In genomic region chr11:125372911-125373310, GRCh38 we compare ENCODE assay signal across 18 cellular contexts.
A peak's percentile ranks its signal among the peaks of the same experiment; 100 is the strongest.
DNase-seq lines count a peak whose midpoint lies in the region; ATAC-seq and TF ChIP-seq lines count a peak whose summit lies in the region.
"Had no signal": no experiment of that assay in that cellular context is flagged by ENCODE, and none has a peak within 500 bp of the region (broad histone marks: within the 10 kb centered on the region; RNA-seq: fewer than 3 reads in every experiment).

No MANE protein-coding gene starts in this region.

- in situ Hi-C loops in gastrocnemius medialis (cut with MboI; ENCODE audit: low sequenced_read_pairs in 4 of 4) = no loop called here

- no peak overlapping the region for H3K4me3 Mint-ChIP-seq in activated CD4-positive, alpha-beta memory T cell treated with anti-CD3 and anti-CD28 coated beads for 36 hours
- H3K4me3 Mint-ChIP-seq: CD4-positive, alpha-beta memory T cell had no signal

- TF ChIP-seq CTCF in right atrium auricular region (IDR thresholded peaks at IDR 0.05) (no peak), lung (IDR thresholded peaks at IDR 0.05; ENCODE audit: control extremely low read depth, extremely low read depth) (no peak), gastrocnemius medialis (IDR thresholded peaks at IDR 0.05 in 4 of 5, conservative IDR thresholded peaks at IDR 0.05 in 1 of 5) (no peak)

- H3K9me3 ChIP-seq in right atrium auricular region = no peaks in the 10 kb centered on the region
- no peaks in the 10 kb centered on the region for H3K9me3 ChIP-seq in lung (ENCODE audit: control insufficient read depth in 2 of 2, insufficient read depth in 1 of 2, low read length in 1 of 2)
- no peaks in the 10 kb centered on the region for H3K9me3 ChIP-seq in gastrocnemius medialis

- ATAC-seq in Right ventricle myocardium inferior (no peak), lung (ENCODE audit: insufficient read depth, low FRiP score) (no peak), gastrocnemius medialis (peak; percentile 54 to 62), GM19467 (IDR thresholded peaks at IDR 0.05; ENCODE audit: unreplicated experiment) (no peak)
- ATAC-seq: K562 had no signal

- DNase-seq in right atrium auricular region (ENCODE audit: low spot score) = no peak
- no peak for DNase-seq in Right ventricle myocardium inferior (ENCODE audit: missing footprints)
- no peak for DNase-seq in lung (ENCODE audit: low spot score)
- peak in 1 of 2 donors; percentile 51 for DNase-seq in gastrocnemius medialis
- no peak for DNase-seq in NCI-H748 (lab: John Stamatoyannopoulos, UW; ENCODE audit: unreplicated experiment)
- DNase-seq in activated CD4-positive, alpha-beta memory T cell treated with anti-CD3 and anti-CD28 coated beads for 36 hours = no peak
- no peak for DNase-seq in GM19238 (ENCODE audit: insufficient read length, low spot score)
- DNase-seq: Calu3; CD4-positive, alpha-beta memory T cell; DMS53; MV-4-11; NCI-H1417; NCI-H1930; NCI-H69; NK-92 treated with Interleukin-12 subunit alpha and Interleukin-12 subunit beta, amount 100 ng/mL, for 24 hours; OCI-M1 had no signal

- H3K4me1 Mint-ChIP-seq in activated CD4-positive, alpha-beta memory T cell treated with anti-CD3 and anti-CD28 coated beads for 36 hours (ENCODE audit: low read depth) = no peaks in the 10 kb centered on the region

- H3K27me3 ChIP-seq in right atrium auricular region (no peaks in the 10 kb centered on the region), lung (ENCODE audit: control insufficient read depth, insufficient read depth) (no peaks in the 10 kb centered on the region), gastrocnemius medialis (no peaks in the 10 kb centered on the region)

- intact Hi-C loops in Right ventricle myocardium inferior (cut with DNase I) = no loop called here
- intact Hi-C loops in gastrocnemius medialis (cut with DNase I; ENCODE audit: low total_unique reads) = loop anchor here (2.0 kb wide), 1 partner anchor 26 kb away; no protein-coding TSS in a partner anchor
- intact Hi-C loops in activated CD4-positive, alpha-beta memory T cell treated with anti-CD3 and anti-CD28 coated beads for 36 hours (cut with micrococcal nuclease) = no loop called here

- H3K9me3 Mint-ChIP-seq in activated CD4-positive, alpha-beta memory T cell treated with anti-CD3 and anti-CD28 coated beads for 36 hours = no peaks in the 10 kb centered on the region
- H3K9me3 Mint-ChIP-seq: CD4-positive, alpha-beta memory T cell had no signal

- POLR2A ChIA-PET in activated CD4-positive, alpha-beta memory T cell treated with anti-CD3 and anti-CD28 coated beads for 36 hours (lab: Charles Lee) = no interaction called here

- H3K4me1 ChIP-seq in right atrium auricular region (peaks cover 0 to 79% of the 10 kb centered on the region in 2 donors), lung (ENCODE audit: control insufficient read depth in 2 of 2, insufficient read depth in 2 of 2, low read length in 2 of 2) (peaks cover 3 to 17% of the 10 kb centered on the region in 2 donors), gastrocnemius medialis (peaks cover 53 to 56% of the 10 kb centered on the region in 2 donors)

- H3K36me3 ChIP-seq in right atrium auricular region = no peaks in the 10 kb centered on the region
- no peaks in the 10 kb centered on the region for H3K36me3 ChIP-seq in lung (ENCODE audit: control insufficient read depth in 2 of 2, insufficient read depth in 2 of 2, low read length in 2 of 2)
- H3K36me3 ChIP-seq in gastrocnemius medialis = no peaks in the 10 kb centered on the region

- CTCF ChIA-PET in activated CD4-positive, alpha-beta memory T cell treated with anti-CD3 and anti-CD28 coated beads for 36 hours (lab: Charles Lee) = interaction anchor here (0.9 kb wide), 1 partner anchor 25 kb away, joined by 3 read pairs; no protein-coding TSS in a partner anchor

- no peak overlapping the region for H3K4me3 ChIP-seq in right atrium auricular region
- H3K4me3 ChIP-seq in lung = no peak overlapping the region
- H3K4me3 ChIP-seq in gastrocnemius medialis = no peak overlapping the region
- H3K4me3 ChIP-seq: K562 had no signal

- H3K36me3 Mint-ChIP-seq in activated CD4-positive, alpha-beta memory T cell treated with anti-CD3 and anti-CD28 coated beads for 36 hours = no peaks in the 10 kb centered on the region
- H3K36me3 Mint-ChIP-seq: CD4-positive, alpha-beta memory T cell had no signal

- no peak for TF ChIP-seq POLR2A in gastrocnemius medialis (IDR thresholded peaks at IDR 0.05)

- 77 to 86% methylated on average over 3 of the region's 3 CpGs for WGBS in lung, 2 donors

- H3K27me3 Mint-ChIP-seq in activated CD4-positive, alpha-beta memory T cell treated with anti-CD3 and anti-CD28 coated beads for 36 hours = peaks cover 28% of the 10 kb centered on the region

- no peak overlapping the region for H3K27ac Mint-ChIP-seq in activated CD4-positive, alpha-beta memory T cell treated with anti-CD3 and anti-CD28 coated beads for 36 hours

- H3K27ac ChIP-seq in right atrium auricular region (peak overlapping the region; percentile 82 to 94), lung (ENCODE audit: low read depth in 1 of 2, low read length in 1 of 2) (peak overlapping the region; percentile 13 to 38), gastrocnemius medialis (peak overlapping the region; percentile 78 to 93 (median 90))

Comparison
In these comparisons a context has a peak if more than half of its experiments do, and no peak if none do; other contexts are left out.
1. H3K27ac ChIP-seq: peak in every context shown above with its lines; median percentile 90 in gastrocnemius medialis; 88 in right atrium auricular region; 26 in lung.
2. ATAC-seq: peak in gastrocnemius medialis (2 of 2); none in Right ventricle myocardium inferior (single experiment), lung (single experiment) and GM19467 (single experiment).